ENCODE assay signal across 13 cellular contexts in the genomic region with DNA sequence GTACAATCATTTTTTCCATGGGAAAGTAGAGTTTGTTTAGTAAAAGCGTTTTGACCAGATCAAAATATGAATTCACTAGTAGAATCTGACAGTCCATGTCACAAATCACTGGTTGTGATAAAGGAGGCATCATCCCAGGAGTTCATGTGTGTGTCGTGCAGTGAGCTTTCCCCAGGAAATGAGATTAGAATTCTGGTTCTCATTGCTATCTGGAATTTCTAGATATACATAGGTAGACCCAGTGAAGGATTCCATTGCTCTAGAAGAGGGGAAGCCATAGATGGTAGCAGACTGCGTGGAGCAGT.
"Had no signal": no experiment of that assay in that cellular context is flagged by ENCODE, and none has a peak within 500 bp of the region (broad histone marks: within the 10 kb centered on the region; RNA-seq: fewer than 3 reads in every experiment).

No MANE protein-coding gene starts in this region.

- H3K4me2 ChIP-seq: SK-N-SH had no signal

- H3K27me3 Mint-ChIP-seq: stimulated activated naive CD8-positive, alpha-beta T cell treated with anti-CD3 and anti-CD28 coated beads, Interleukin-15, amount 100 ng/mL, for 72 hours had no signal

- H3K4me3 ChIP-seq: ascending aorta, gastroesophageal sphincter, heart right ventricle, lung, ovary, upper lobe of right lung had no signal

- H3K27ac ChIP-seq: ascending aorta, gastroesophageal sphincter, ovary, upper lobe of right lung had no signal

- H3K36me3 ChIP-seq: ascending aorta, gastroesophageal sphincter, heart right ventricle, ovary, upper lobe of right lung had no signal

- ATAC-seq: gastroesophageal sphincter; left cardiac atrium; sciatic nerve; stimulated activated naive CD8-positive, alpha-beta T cell treated with anti-CD3 and anti-CD28 coated beads, Interleukin-15, amount 100 ng/mL, for 72 hours; upper lobe of right lung had no signal

- DNase-seq: activated CD4-positive, alpha-beta T cell treated with anti-CD3 and anti-CD28 coated beads for 1 hour; ovary; SK-N-SH; stimulated activated naive CD8-positive, alpha-beta T cell treated with anti-CD3 and anti-CD28 coated beads, Interleukin-15, amount 100 ng/mL, for 72 hours; T-helper 1 cell; T1000; upper lobe of right lung had no signal

- H3K4me1 ChIP-seq: ascending aorta, gastroesophageal sphincter, upper lobe of right lung had no signal

- H3K9me2 ChIP-seq: SK-N-SH had no signal

- H3K9me3 ChIP-seq: ascending aorta, gastroesophageal sphincter, heart right ventricle, ovary, SK-N-SH, upper lobe of right lung had no signal

- H3K27me3 ChIP-seq: ascending aorta, gastroesophageal sphincter, ovary, upper lobe of right lung had no signal

- H3K9me3 Mint-ChIP-seq: stimulated activated naive CD8-positive, alpha-beta T cell treated with anti-CD3 and anti-CD28 coated beads, Interleukin-15, amount 100 ng/mL, for 72 hours had no signal

- H3K9ac ChIP-seq: SK-N-SH had no signal
